In the genomic region with DNA sequence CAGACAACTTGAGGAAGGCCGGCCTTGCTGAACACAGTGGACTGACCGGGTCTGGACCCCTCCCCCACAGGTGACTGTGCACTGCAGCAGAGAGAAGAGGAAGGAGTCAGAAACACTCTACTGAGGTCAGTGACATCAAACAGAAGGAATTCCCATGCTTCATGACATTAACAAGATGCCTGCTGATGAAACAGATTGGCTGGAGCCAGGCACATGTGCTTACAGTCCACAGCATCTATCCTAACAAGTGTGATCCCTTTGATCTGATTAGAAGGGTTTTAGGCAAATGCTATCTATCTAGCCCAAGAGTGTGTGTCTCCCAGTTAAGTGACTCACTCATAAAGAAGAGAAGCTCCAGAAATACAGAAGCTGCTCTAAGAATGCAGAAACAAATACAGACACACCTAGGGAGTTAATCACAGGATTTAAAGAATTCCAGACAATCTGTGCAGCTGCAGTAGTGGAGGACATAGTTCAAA, we compare ENCODE assay signal across 14 cellular contexts.
DNase-seq lines count a peak whose midpoint lies in the region; ATAC-seq and TF ChIP-seq lines count a peak whose summit lies in the region.
"Had no signal": no experiment of that assay in that cellular context is flagged by ENCODE, and none has a peak within 500 bp of the region (broad histone marks: within the 10 kb centered on the region; RNA-seq: fewer than 3 reads in every experiment).

No MANE protein-coding gene starts in this region.

- H3K79me1 ChIP-seq in IMR-90 (ENCODE audit: low read depth in 1 of 2, low read length in 2 of 2) (no peaks in the 10 kb centered on the region), mesenchymal stem cell (replicated peaks; ENCODE audit: low read length, poor library complexity, severe bottlenecking) (no peaks in the 10 kb centered on the region)

- H3K9me1 ChIP-seq in IMR-90 (ENCODE audit: insufficient read depth, low read length): no peaks in the 10 kb centered on the region

- DNase-seq in AG10803 (ENCODE audit: low read depth): peak; percentile 71
- DNase-seq in IMR-90: peak; percentile 73
- peak; percentile 70 for DNase-seq in brain microvascular endothelial cell
- DNase-seq in mesenchymal stem cell: peak; percentile 93
- DNase-seq in GM13976 (ENCODE audit: low spot score): no peak
- DNase-seq in activated CD4-positive, alpha-beta T cell treated with anti-CD3 and anti-CD28 coated beads, Interleukin-2, amount 50 U/mL, for 1 hour: no peak
- DNase-seq: activated CD4-positive, alpha-beta memory T cell treated with anti-CD3 and anti-CD28 coated beads, Interleukin-2, amount 10 ng/mL, durations not matched to agents 7 days and 5 days; BE2C; GF-D8; immature natural killer cell; SJCRH30; stimulated activated naive CD4-positive, alpha-beta T cell treated with Interleukin-2 at 50 U/mL for 16 hours had no signal

- H3K4ac ChIP-seq in IMR-90 (ENCODE audit: low read depth, low read length) (no peak overlapping the region), mesenchymal stem cell (ENCODE audit: low read depth in 1 of 2, low read length in 2 of 2) (no peak overlapping the region)

- no peak overlapping the region for H2AK5ac ChIP-seq in IMR-90 (ENCODE audit: low read depth, low read length)
- H2AK5ac ChIP-seq in mesenchymal stem cell (ENCODE audit: low read length, severe bottlenecking): no peak overlapping the region

- H3K18ac ChIP-seq in IMR-90 (ENCODE audit: low read depth, low read length) (no peak overlapping the region), mesenchymal stem cell (ENCODE audit: low read depth in 1 of 2, low read length in 2 of 2) (no peak overlapping the region)

- CTCF ChIA-PET in IMR-90 (lab: Yijun Ruan, JAX): no interaction called here

- no peak overlapping the region for H3K4me2 ChIP-seq in IMR-90 (ENCODE audit: low read depth, low read length)
- H3K4me2 ChIP-seq in mesenchymal stem cell (ENCODE audit: low read length, poor library complexity, severe bottlenecking): no peak overlapping the region

- H2BK5ac ChIP-seq in IMR-90 (ENCODE audit: low read depth, low read length, poor library complexity, severe bottlenecking) (no peak overlapping the region), mesenchymal stem cell (ENCODE audit: low read depth, low read length, poor library complexity, severe bottlenecking) (no peak overlapping the region)

- peak; percentile 67 for ATAC-seq in IMR-90 (ENCODE audit: low read depth)
- no peak for ATAC-seq in activated CD4-positive, CD25-positive, alpha-beta regulatory T cell treated with anti-CD3 and anti-CD28 coated beads, Interleukin-2, amount 50 U/mL, for 24 hours
- ATAC-seq in HG03097 (IDR thresholded peaks at IDR 0.05; ENCODE audit: low FRiP score, unreplicated experiment): no peak

- no peak overlapping the region for H2BK20ac ChIP-seq in IMR-90 (ENCODE audit: low read depth, low read length)

- no peak overlapping the region for H3K27ac ChIP-seq in IMR-90 (ENCODE audit: insufficient read depth, low read length)
- H3K27ac ChIP-seq in brain microvascular endothelial cell: peak overlapping the region; percentile 79
- no peak overlapping the region for H3K27ac ChIP-seq in mesenchymal stem cell (ENCODE audit: low read length, poor library complexity, severe bottlenecking)
- H3K27ac ChIP-seq: SJCRH30 had no signal

- POLR2A ChIA-PET in IMR-90 (lab: Charles Lee; ENCODE audit: unreplicated experiment): no interaction called here

- no peak overlapping the region for H2BK15ac ChIP-seq in IMR-90 (ENCODE audit: low read depth, low read length)
- no peak overlapping the region for H2BK15ac ChIP-seq in mesenchymal stem cell (ENCODE audit: low read depth, poor library complexity, severe bottlenecking)

- TF ChIP-seq CTCF in AG10803 (conservative IDR thresholded peaks at IDR 0.05; ENCODE audit: low read length): no peak
- no peak for TF ChIP-seq CTCF in IMR-90 (conservative IDR thresholded peaks at IDR 0.05; ENCODE audit: low read depth, low read length)
- TF ChIP-seq CTCF in brain microvascular endothelial cell (IDR thresholded peaks at IDR 0.05; ENCODE audit: low read depth, low read length, missing control alignments): no peak
- no peak for TF ChIP-seq CTCF in GM13976 (IDR thresholded peaks at IDR 0.05; ENCODE audit: borderline replicate concordance, control extremely low read depth, extremely low read depth, insufficient read depth, missing control alignments)

- H3K36me3 ChIP-seq in IMR-90 (ENCODE audit: control insufficient read depth, insufficient read depth, low read length) (no peaks in the 10 kb centered on the region), brain microvascular endothelial cell (replicated peaks) (no peaks in the 10 kb centered on the region), mesenchymal stem cell (ENCODE audit: control insufficient read depth in 1 of 2, insufficient read depth in 2 of 2, low read depth in 1 of 2, low read length in 2 of 2) (no peaks in the 10 kb centered on the region)
- H3K36me3 ChIP-seq: BE2C, SJCRH30 had no signal

- no TSS peak for BruUV-seq in IMR-90 (replicated peaks; lab: Mats Ljungman, UMichigan)

- H3K27me3 ChIP-seq in IMR-90 (ENCODE audit: control insufficient read depth, insufficient read depth, low read length) (no peaks in the 10 kb centered on the region), brain microvascular endothelial cell (replicated peaks) (no peaks in the 10 kb centered on the region), mesenchymal stem cell (ENCODE audit: control insufficient read depth in 1 of 2, insufficient read depth in 1 of 2, low read length in 2 of 2) (no peaks in the 10 kb centered on the region)
- H3K27me3 ChIP-seq: SJCRH30 had no signal

- in situ Hi-C loops in IMR-90 (cut with MboI; ENCODE audit: low sequenced_read_pairs): no loop called here
- in situ Hi-C loops in brain microvascular endothelial cell (cut with HindIII; ENCODE audit: low pct_ligation_motif_present, low sequenced_read_pairs): no loop called here
- in situ Hi-C loops in GM13976 (cut with MboI; ENCODE audit: low sequenced_read_pairs, unreplicated experiment): no loop called here

- H3K9me3 ChIP-seq in IMR-90 (ENCODE audit: control insufficient read depth, insufficient read depth, low read length): no peaks in the 10 kb centered on the region
- H3K9me3 ChIP-seq in mesenchymal stem cell (ENCODE audit: control insufficient read depth, low read length): no peaks in the 10 kb centered on the region
- H3K9me3 ChIP-seq: BE2C, SJCRH30 had no signal

- no peak overlapping the region for H3K56ac ChIP-seq in IMR-90 (ENCODE audit: extremely low read depth, insufficient read depth, low read length)

- no peak overlapping the region for H3K14ac ChIP-seq in IMR-90 (replicated peaks; ENCODE audit: low read depth, low read length)
- H3K14ac ChIP-seq in mesenchymal stem cell (ENCODE audit: low read length in 2 of 2): no peak overlapping the region

- H3K9ac ChIP-seq in IMR-90 (ENCODE audit: low read depth, low read length) (no peak overlapping the region), mesenchymal stem cell (ENCODE audit: low read length) (peak overlapping the region; percentile 77)

- no peak overlapping the region for H3K4me3 ChIP-seq in AG10803 (ENCODE audit: low read length)
- H3K4me3 ChIP-seq in IMR-90 (ENCODE audit: insufficient read depth, low read depth, low read length): no peak overlapping the region
- H3K4me3 ChIP-seq in brain microvascular endothelial cell (ENCODE audit: low read depth, low read length): no peak overlapping the region
- no peak overlapping the region for H3K4me3 ChIP-seq in mesenchymal stem cell (ENCODE audit: insufficient read depth in 1 of 2, low read depth in 1 of 2, low read length in 2 of 2)
- H3K4me3 ChIP-seq: SJCRH30 had no signal

- H4K91ac ChIP-seq in IMR-90 (ENCODE audit: insufficient read depth, low read depth, low read length) (no peak overlapping the region), mesenchymal stem cell (ENCODE audit: low read length) (no peak overlapping the region)

- no peak overlapping the region for H4K5ac ChIP-seq in IMR-90 (ENCODE audit: low read depth, low read length)

- no peak overlapping the region for H3K23ac ChIP-seq in IMR-90 (ENCODE audit: low read depth, low read length)
- no peak overlapping the region for H3K23ac ChIP-seq in mesenchymal stem cell (ENCODE audit: low read length in 2 of 2)

- no peaks in the 10 kb centered on the region for H4K20me1 ChIP-seq in IMR-90 (ENCODE audit: insufficient read depth, low read length)

- no peak overlapping the region for H4K8ac ChIP-seq in IMR-90 (ENCODE audit: low read depth in 2 of 2, low read length in 2 of 2)
- no peak overlapping the region for H4K8ac ChIP-seq in mesenchymal stem cell (ENCODE audit: low read length)

- TF ChIP-seq RAD21 in IMR-90 (IDR thresholded peaks at IDR 0.05; ENCODE audit: low read length): no peak

- peaks cover 6% of the 10 kb centered on the region for H3K4me1 ChIP-seq in IMR-90 (ENCODE audit: control insufficient read depth, insufficient read depth, low read length)
- peaks cover 3% of the 10 kb centered on the region for H3K4me1 ChIP-seq in mesenchymal stem cell (ENCODE audit: control insufficient read depth, insufficient read depth, low read depth, low read length)
- H3K4me1 ChIP-seq: BE2C, SJCRH30 had no signal

- intact Hi-C loops in IMR-90 (cut with micrococcal nuclease): no loop called here

- WGBS in IMR-90 (ENCODE audit: extremely low coverage in 2 of 2, insufficient read length in 1 of 2), 2 experiments: no CpG with 5 or more reads among the region's 2 CpGs
- 8% methylated on average over 2 of the region's 2 CpGs for WGBS in mesenchymal stem cell

- no peak for TF ChIP-seq POLR2A in IMR-90 (IDR thresholded peaks at IDR 0.05; ENCODE audit: low read depth, low read length)

- dilution Hi-C loops in IMR-90 (cut with HindIII; ENCODE audit: low sequenced_read_pairs, unreplicated experiment): no loop called here

- H2AFZ ChIP-seq in IMR-90 (replicated peaks; ENCODE audit: low read length, poor library complexity) (no peak overlapping the region), mesenchymal stem cell (ENCODE audit: low read depth, low read length) (no peak overlapping the region)

- H2BK120ac ChIP-seq in IMR-90 (ENCODE audit: low read depth, low read length) (no peak overlapping the region), mesenchymal stem cell (ENCODE audit: low read depth, low read length) (peak overlapping the region; percentile 74)

- H2AK9ac ChIP-seq in IMR-90 (replicated peaks; ENCODE audit: low read depth, low read length, poor library complexity): no peak overlapping the region

- H2BK12ac ChIP-seq in mesenchymal stem cell (ENCODE audit: low read length in 2 of 2): no peak overlapping the region

TF ChIP-seq in IMR-90, 13 proteins besides CTCF, POLR2A, EP300 and RAD21:
- TF ChIP-seq, protein P1, sequence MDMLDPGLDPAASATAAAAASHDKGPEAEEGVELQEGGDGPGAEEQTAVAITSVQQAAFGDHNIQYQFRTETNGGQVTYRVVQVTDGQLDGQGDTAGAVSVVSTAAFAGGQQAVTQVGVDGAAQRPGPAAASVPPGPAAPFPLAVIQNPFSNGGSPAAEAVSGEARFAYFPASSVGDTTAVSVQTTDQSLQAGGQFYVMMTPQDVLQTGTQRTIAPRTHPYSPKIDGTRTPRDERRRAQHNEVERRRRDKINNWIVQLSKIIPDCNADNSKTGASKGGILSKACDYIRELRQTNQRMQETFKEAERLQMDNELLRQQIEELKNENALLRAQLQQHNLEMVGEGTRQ (IDR thresholded peaks at IDR 0.05; ENCODE audit: low read depth, low read length): peak; percentile 20; the same call in 1 of the 2 replicates
- no peak for TF ChIP-seq SMC3 (IDR thresholded peaks at IDR 0.05; ENCODE audit: low read depth, low read length)
TF ChIP-seq in IMR-90: peak in this region for 1.

Comparison
In these comparisons a context has a peak if more than half of its experiments do, and no peak if none do; other contexts are left out.
1. DNase-seq: peak in AG10803 (single experiment), IMR-90 (single experiment), brain microvascular endothelial cell (single experiment) and mesenchymal stem cell (single experiment); none in GM13976 (single experiment) and activated CD4-positive, alpha-beta T cell treated with anti-CD3 and anti-CD28 coated beads, Interleukin-2, amount 50 U/mL, for 1 hour (single experiment).